8 cellular contexts compared by ENCODE assay signal in the genomic region with DNA sequence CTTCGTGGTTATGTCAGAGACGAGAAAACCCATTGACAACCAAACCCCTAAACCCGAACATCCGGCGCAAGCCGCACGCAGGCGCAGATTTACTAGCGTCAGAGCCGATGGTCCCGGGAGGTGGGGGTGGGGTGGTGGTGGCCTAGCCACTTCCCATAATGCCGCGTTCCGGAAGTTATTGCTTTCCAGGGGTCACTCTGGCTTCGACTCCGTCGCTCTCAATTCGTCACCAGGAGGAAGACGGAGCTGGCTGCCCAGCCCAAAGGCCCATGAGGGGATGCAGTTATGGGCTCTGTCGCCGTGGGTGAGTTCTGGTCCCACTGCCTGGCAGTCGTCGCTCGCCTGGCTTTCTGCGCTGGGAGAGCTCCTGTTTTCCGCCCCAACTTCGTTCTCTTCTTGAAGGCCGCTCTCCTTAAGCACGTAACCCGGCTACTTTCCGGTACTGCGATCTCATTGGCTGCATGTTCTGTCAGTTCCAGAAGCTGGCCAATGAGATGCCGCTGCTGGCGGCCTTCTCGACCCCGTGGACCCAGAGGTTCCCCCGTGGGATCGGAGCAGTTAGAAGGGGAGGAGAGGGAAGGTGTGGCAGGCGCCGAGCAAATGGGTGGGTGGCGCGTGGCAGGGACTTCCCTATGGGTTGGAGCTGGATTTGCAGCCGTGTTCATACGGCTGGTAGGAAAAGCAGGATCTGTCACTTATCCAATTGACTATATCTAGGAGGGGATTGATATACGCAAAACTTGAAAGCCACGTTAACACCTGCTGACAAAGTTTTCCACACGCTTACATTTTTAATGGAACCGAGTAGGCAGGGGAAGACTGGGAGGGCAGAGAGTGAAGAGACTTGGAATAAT. TPM values are rescaled to one million over a fixed set of nuclear protein-coding genes. Genes with fewer than 3 reads are reported as not detected.
DNase-seq lines count a peak whose midpoint lies in the region; ATAC-seq and TF ChIP-seq lines count a peak whose summit lies in the region.

A gene (plus strand): TSS at position 195 of the 854 bp plus-strand sequence. CDS start 3,246 bp downstream, outside the sequence.

- peak within 1 kb of the TSS; percentile 95 for H3K4me3 Mint-ChIP-seq in HFFc6
- H3K4me3 Mint-ChIP-seq in activated naive CD4-positive, alpha-beta T cell treated with anti-CD3 and anti-CD28 coated beads, Interleukin-2, amount 10 ng/mL, durations not matched to agents 7 days and 5 days: peak within 1 kb of the TSS; percentile 96

- H3K4me3 ChIP-seq in NB4 (ENCODE audit: low read depth, low read length) (peak within 1 kb of the TSS; percentile 100), SK-N-MC (peak within 1 kb of the TSS; percentile 89), gastroesophageal sphincter (peak within 1 kb of the TSS; percentile 64 to 91), neutrophil (ENCODE audit: low read depth in 1 of 2, low read length in 1 of 2) (peak within 1 kb of the TSS; percentile 78 to 87)

- peaks cover 3% of the 10 kb centered on the region; the same call in 1 of the 2 replicates for H3K27me3 Mint-ChIP-seq in HFFc6 (ENCODE audit: insufficient read depth)
- H3K27me3 Mint-ChIP-seq in activated naive CD4-positive, alpha-beta T cell treated with anti-CD3 and anti-CD28 coated beads, Interleukin-2, amount 10 ng/mL, durations not matched to agents 7 days and 5 days: no peaks in the 10 kb centered on the region

- CTCF ChIA-PET in activated naive CD4-positive, alpha-beta T cell treated with anti-CD3 and anti-CD28 coated beads, Interleukin-2, amount 10 ng/mL, durations not matched to agents 7 days and 5 days (lab: Charles Lee): interaction anchor here (0.7 to 1.0 kb wide), 3 partner anchors 22 to 50 kb away, joined by 3 read pairs; no protein-coding TSS in a partner anchor

- no peaks in the 10 kb centered on the region for H3K9me3 Mint-ChIP-seq in HFFc6
- H3K9me3 Mint-ChIP-seq in activated naive CD4-positive, alpha-beta T cell treated with anti-CD3 and anti-CD28 coated beads, Interleukin-2, amount 10 ng/mL, durations not matched to agents 7 days and 5 days: no peaks in the 10 kb centered on the region

- peak; percentile 99 for ATAC-seq in gastroesophageal sphincter

- peak within 1 kb of the TSS; percentile 91 for H3K9ac ChIP-seq in SK-N-MC (ENCODE audit: insufficient read length)

- H3K27ac Mint-ChIP-seq in HFFc6: peak within 1 kb of the TSS; percentile 100
- H3K27ac Mint-ChIP-seq in activated naive CD4-positive, alpha-beta T cell treated with anti-CD3 and anti-CD28 coated beads, Interleukin-2, amount 10 ng/mL, durations not matched to agents 7 days and 5 days: peak within 1 kb of the TSS; percentile 97

- H3K27me3 ChIP-seq in gastroesophageal sphincter (no peaks in the 10 kb centered on the region), neutrophil (no peaks in the 10 kb centered on the region)

- peak within 1 kb of the TSS; percentile 93 for H3K27ac ChIP-seq in SK-N-MC
- H3K27ac ChIP-seq in gastroesophageal sphincter: peak within 1 kb of the TSS; percentile 94 to 99 (median 96)
- peak within 1 kb of the TSS; percentile 97 for H3K27ac ChIP-seq in neutrophil
- peak within 1 kb of the TSS; percentile 99 for H3K27ac ChIP-seq in substantia nigra (ENCODE audit: low read depth, low read length, poor library complexity, severe bottlenecking)

- TF ChIP-seq CTCF in HFFc6 (IDR thresholded peaks at IDR 0.05) (peak; percentile 42; the same call in 1 of the 2 replicates), NB4 (IDR thresholded peaks at IDR 0.05; ENCODE audit: low read depth, low read length) (no peak), gastroesophageal sphincter (IDR thresholded peaks at IDR 0.05) (peak in 2 of 4 experiments; percentile 48 to 58), neutrophil (IDR thresholded peaks at IDR 0.05) (no peak)

- no peak for TF ChIP-seq EP300 in gastroesophageal sphincter (IDR thresholded peaks at IDR 0.05)

- 0 to 1% methylated on average over 11 to 20 of the region's 48 CpGs for WGBS in gastroesophageal sphincter (ENCODE audit: low coverage in 1 of 2), 2 donors

- H3K9me3 ChIP-seq in SK-N-MC (ENCODE audit: low read depth, low read length): no peaks in the 10 kb centered on the region
- no peaks in the 10 kb centered on the region for H3K9me3 ChIP-seq in gastroesophageal sphincter
- no peaks in the 10 kb centered on the region for H3K9me3 ChIP-seq in neutrophil

- peaks cover 12% of the 10 kb centered on the region for H3K36me3 Mint-ChIP-seq in HFFc6 (ENCODE audit: low read depth)
- peaks cover 16% of the 10 kb centered on the region for H3K36me3 Mint-ChIP-seq in activated naive CD4-positive, alpha-beta T cell treated with anti-CD3 and anti-CD28 coated beads, Interleukin-2, amount 10 ng/mL, durations not matched to agents 7 days and 5 days

- H3K4me1 ChIP-seq in gastroesophageal sphincter: peaks cover 0 to 32% (median 9%) of the 10 kb centered on the region in 3 donors
- peaks cover 14 to 23% of the 10 kb centered on the region in 2 experiments for H3K4me1 ChIP-seq in neutrophil (ENCODE audit: control insufficient read depth in 1 of 2, insufficient read depth in 1 of 2, low read depth in 1 of 2, low read length in 1 of 2)

- DNase-seq in GM04503 (ENCODE audit: low read depth): peak; percentile 99
- DNase-seq in HFFc6: peak; percentile 100
- peak; percentile 98 for DNase-seq in NB4 (ENCODE audit: low read depth)
- peak; percentile 96 for DNase-seq in SK-N-MC (ENCODE audit: low read depth, low spot score)
- peak; percentile 95 for DNase-seq in activated naive CD4-positive, alpha-beta T cell treated with anti-CD3 and anti-CD28 coated beads, Interleukin-2, amount 10 ng/mL, durations not matched to agents 7 days and 5 days
- DNase-seq in substantia nigra (lab: John Stamatoyannopoulos, UW): peak; percentile 81 to 100 (median 93)

- H3K4me1 Mint-ChIP-seq in HFFc6 (ENCODE audit: low read depth): peaks cover 20% of the 10 kb centered on the region
- peaks cover 57% of the 10 kb centered on the region for H3K4me1 Mint-ChIP-seq in activated naive CD4-positive, alpha-beta T cell treated with anti-CD3 and anti-CD28 coated beads, Interleukin-2, amount 10 ng/mL, durations not matched to agents 7 days and 5 days

- H3K36me3 ChIP-seq in SK-N-MC (ENCODE audit: insufficient read depth, low read length) (peaks cover 14% of the 10 kb centered on the region; the same call in 1 of the 2 replicates), gastroesophageal sphincter (peaks cover 0 to 17% of the 10 kb centered on the region in 2 donors), neutrophil (peaks cover 11% of the 10 kb centered on the region)

- TF ChIP-seq POLR2A in NB4 (IDR thresholded peaks at IDR 0.05; ENCODE audit: extremely low read depth, insufficient read length) (peak; percentile 61), gastroesophageal sphincter (IDR thresholded peaks at IDR 0.05) (peak in 1 of 2 donors; percentile 45)

RNA-seq across cellular contexts. Expression of the gene that starts here (rescaled TPM):
- 10 to 100 TPM; 28.1 to 43.1 (median 37.1) TPM for total RNA-seq in HFFc6 (2021; fragmentation: NEBNext Ultra II Directional; extraction: Animal tissue kit (Norgen Biotek cat#: 25700))
- 10 to 100 TPM; 37.4 to 65.4 (median 45.7) TPM for total RNA-seq in gastroesophageal sphincter

Comparison
In these comparisons a context has a peak if more than half of its experiments do, and no peak if none do; other contexts are left out.
1. Peak in every context shown above with its lines: DNase-seq, ATAC-seq, H3K4me3 ChIP-seq and H3K27ac ChIP-seq.